ENCODE assay signal across 1 cellular context in genomic region chr5:133900498-133901270, GRCh38.
TF ChIP-seq lines count a peak whose summit lies in the region.

No MANE protein-coding gene starts in this region.

TF ChIP-seq in K562, 482 proteins besides CTCF, POLR2A, EP300 and RAD21 (continued from another document):
- no peak for TF ChIP-seq MIER1 (IDR thresholded peaks at IDR 0.05; ENCODE audit: low read depth)
- no peak for TF ChIP-seq LARP7 (IDR thresholded peaks at IDR 0.05)
- peak; percentile 17; the same call in 1 of the 2 replicates for TF ChIP-seq VEZF1 (CRISPR knock-in tag; IDR thresholded peaks at IDR 0.05)
- no peak for TF ChIP-seq FIP1L1 (IDR thresholded peaks at IDR 0.05; ENCODE audit: low read depth, low read length, poor library complexity, severe bottlenecking)
- TF ChIP-seq GTF3C2 (IDR thresholded peaks at IDR 0.05; ENCODE audit: borderline replicate concordance, extremely low read depth, insufficient read length), result no peak
- TF ChIP-seq MED1 (CRISPR knock-in tag; IDR thresholded peaks at IDR 0.05; ENCODE audit: borderline replicate concordance), result no peak
- no peak for TF ChIP-seq PHF21A (IDR thresholded peaks at IDR 0.05; ENCODE audit: borderline replicate concordance, low read depth)
- TF ChIP-seq POLR3G (IDR thresholded peaks at IDR 0.05; ENCODE audit: extremely low read depth, insufficient read length, insufficient replicate concordance), result no peak
- no peak for TF ChIP-seq GABPB1 (CRISPR knock-in tag; IDR thresholded peaks at IDR 0.05)
